24 cellular contexts compared by ENCODE assay signal in genomic region chr1:32806315-32806714, GRCh38. TPM values are rescaled to one million over a fixed set of nuclear protein-coding genes. Genes with fewer than 3 reads are reported as not detected.
DNase-seq lines count a peak whose midpoint lies in the region; ATAC-seq and TF ChIP-seq lines count a peak whose summit lies in the region.
"Had no signal": no experiment of that assay in that cellular context is flagged by ENCODE, and none has a peak within 500 bp of the region (broad histone marks: within the 10 kb centered on the region; RNA-seq: fewer than 3 reads in every experiment).

No MANE protein-coding gene starts in this region.

- H3K27ac Mint-ChIP-seq in endodermal cell, result no peak overlapping the region
- H3K27ac Mint-ChIP-seq in activated CD8-positive, alpha-beta T cell treated with anti-CD3 and anti-CD28 coated beads, Interleukin-2, amount 10 ng/mL, durations not matched to agents 7 days and 5 days, result no peak overlapping the region
- H3K27ac Mint-ChIP-seq: B cell, GM23338 had no signal

- H3K9me3 ChIP-seq in endodermal cell (ENCODE audit: control insufficient read depth, low read length) (peaks cover 54% of the 10 kb centered on the region), upper lobe of right lung (no peaks in the 10 kb centered on the region), colonic mucosa (no peaks in the 10 kb centered on the region)
- H3K9me3 ChIP-seq: SK-N-SH had no signal

- H3K27ac ChIP-seq in endodermal cell (ENCODE audit: low read depth, low read length), result no peak overlapping the region
- no peak overlapping the region for H3K27ac ChIP-seq in upper lobe of right lung
- no peak overlapping the region for H3K27ac ChIP-seq in colonic mucosa

- H3K9me3 Mint-ChIP-seq in endodermal cell, result peaks cover 33% of the 10 kb centered on the region
- H3K9me3 Mint-ChIP-seq in activated CD8-positive, alpha-beta T cell treated with anti-CD3 and anti-CD28 coated beads, Interleukin-2, amount 10 ng/mL, durations not matched to agents 7 days and 5 days (ENCODE audit: insufficient read depth), result no peaks in the 10 kb centered on the region
- H3K9me3 Mint-ChIP-seq: GM23338 had no signal

- ATAC-seq in Right ventricle myocardium inferior (peak; percentile 26), upper lobe of right lung (peak; percentile 96)
- no peak for ATAC-seq in activated CD8-positive, alpha-beta T cell treated with anti-CD3 and anti-CD28 coated beads, Interleukin-2, amount 10 ng/mL, durations not matched to agents 7 days and 5 days
- ATAC-seq: GM12878, GM23338, HCT116 had no signal

- H3K27me3 ChIP-seq in endodermal cell (ENCODE audit: control insufficient read depth, insufficient read depth, low read length, poor library complexity, severe bottlenecking) (no peaks in the 10 kb centered on the region), upper lobe of right lung (no peaks in the 10 kb centered on the region), colonic mucosa (no peaks in the 10 kb centered on the region)

- CTCF ChIA-PET in activated CD8-positive, alpha-beta T cell treated with anti-CD3 and anti-CD28 coated beads, Interleukin-2, amount 10 ng/mL, durations not matched to agents 7 days and 5 days (lab: Charles Lee), result interaction anchor here (1.7 kb wide), 1 partner anchor 94 kb away, joined by 5 read pairs; no protein-coding TSS in a partner anchor

- DNase-seq in Right ventricle myocardium inferior (ENCODE audit: missing footprints) (no peak), cardiac septum (ENCODE audit: low spot score) (no peak), NCI-H2029 (lab: John Stamatoyannopoulos, UW) (peak; percentile 55), endodermal cell (no peak), upper lobe of right lung (peak; percentile 70), colonic mucosa (no peak)
- no peak for DNase-seq in activated CD8-positive, alpha-beta T cell treated with anti-CD3 and anti-CD28 coated beads, Interleukin-2, amount 10 ng/mL, durations not matched to agents 7 days and 5 days
- DNase-seq in activated CD4-positive, CD25-positive, alpha-beta regulatory T cell (lab: John Stamatoyannopoulos, UW), result no peak
- DNase-seq: 8988T, COR-L47, DMS 273 treated with DMSO at 0.1 percent for 48 hours, EL, KG1, NCI-H1105 treated with DMSO at 0.1 percent for 48 hours, NCI-H1930, NCI-H446 treated with DMSO at 0.1 percent for 48 hours, NCI-H82, OCI-M1, SHP77 treated with DMSO at 0.1 percent for 48 hours had no signal

- intact Hi-C loops in Right ventricle myocardium inferior (cut with DNase I) (no loop called here), cardiac septum (cut with DNase I) (no loop called here), upper lobe of right lung (cut with DNase I) (no loop called here), colonic mucosa (cut with DNase I) (no loop called here)

- H3K36me3 ChIP-seq in endodermal cell (ENCODE audit: control insufficient read depth, insufficient read depth, low read length) (peaks cover 80% of the 10 kb centered on the region), upper lobe of right lung (peaks cover 76% of the 10 kb centered on the region), colonic mucosa (peaks cover 13% of the 10 kb centered on the region)

- 99 to 100% methylated on average over 3 to 5 of the region's 5 CpGs for WGBS in endodermal cell (ENCODE audit: insufficient coverage in 1 of 2, insufficient read length in 1 of 2), 2 experiments

- H3K4me1 Mint-ChIP-seq in endodermal cell, result peaks cover 14% of the 10 kb centered on the region
- H3K4me1 Mint-ChIP-seq in activated CD8-positive, alpha-beta T cell treated with anti-CD3 and anti-CD28 coated beads, Interleukin-2, amount 10 ng/mL, durations not matched to agents 7 days and 5 days (ENCODE audit: low read depth), result peaks cover 36% of the 10 kb centered on the region

- peaks cover 90% of the 10 kb centered on the region for H3K36me3 Mint-ChIP-seq in endodermal cell (ENCODE audit: low read depth)
- H3K36me3 Mint-ChIP-seq in activated CD8-positive, alpha-beta T cell treated with anti-CD3 and anti-CD28 coated beads, Interleukin-2, amount 10 ng/mL, durations not matched to agents 7 days and 5 days (ENCODE audit: low read depth), result peaks cover 81% of the 10 kb centered on the region

- POLR2A ChIA-PET in activated CD8-positive, alpha-beta T cell treated with anti-CD3 and anti-CD28 coated beads, Interleukin-2, amount 10 ng/mL, durations not matched to agents 7 days and 5 days (lab: Charles Lee), result interaction anchor here (1.2 kb wide), 1 partner anchor 10 kb away, joined by 3 read pairs; no protein-coding TSS in a partner anchor

- no peak overlapping the region for H3K9ac ChIP-seq in endodermal cell (ENCODE audit: extremely low read depth, low read length, poor library complexity, severe bottlenecking)
- H3K9ac ChIP-seq in colonic mucosa (ENCODE audit: low read depth in 2 of 2, low read length in 2 of 2), result no peak overlapping the region
- H3K9ac ChIP-seq: SK-N-SH had no signal

- H3K4me1 ChIP-seq in endodermal cell (ENCODE audit: control insufficient read depth, insufficient read depth, low read length) (no peaks in the 10 kb centered on the region), upper lobe of right lung (peaks cover 5% of the 10 kb centered on the region), colonic mucosa (no peaks in the 10 kb centered on the region)

- no peak overlapping the region for H3K4me3 Mint-ChIP-seq in endodermal cell
- H3K4me3 Mint-ChIP-seq in activated CD8-positive, alpha-beta T cell treated with anti-CD3 and anti-CD28 coated beads, Interleukin-2, amount 10 ng/mL, durations not matched to agents 7 days and 5 days, result no peak overlapping the region
- H3K4me3 Mint-ChIP-seq: B cell, GM23338 had no signal

- peak overlapping the region; percentile 1 for H3K4me3 ChIP-seq in endodermal cell (ENCODE audit: low read length)
- H3K4me3 ChIP-seq in upper lobe of right lung, result no peak overlapping the region
- H3K4me3 ChIP-seq in colonic mucosa, result no peak overlapping the region
- H3K4me3 ChIP-seq: GM12878, GM23338 had no signal

- no peaks in the 10 kb centered on the region for H3K27me3 Mint-ChIP-seq in endodermal cell (ENCODE audit: insufficient read depth)
- no peaks in the 10 kb centered on the region for H3K27me3 Mint-ChIP-seq in activated CD8-positive, alpha-beta T cell treated with anti-CD3 and anti-CD28 coated beads, Interleukin-2, amount 10 ng/mL, durations not matched to agents 7 days and 5 days (ENCODE audit: low read depth)
- H3K27me3 Mint-ChIP-seq: B cell had no signal

- no peak for TF ChIP-seq CTCF in endodermal cell (conservative IDR thresholded peaks at IDR 0.05)
- no peak for TF ChIP-seq CTCF in upper lobe of right lung (IDR thresholded peaks at IDR 0.05)
- no peak for TF ChIP-seq CTCF in colonic mucosa (IDR thresholded peaks at IDR 0.05)

RNA-seq across cellular contexts. Expression of gene YARS1, which starts 10.8 kb away (rescaled TPM):
- total RNA-seq in Right ventricle myocardium inferior, result 29.8 TPM
- total RNA-seq in cardiac septum, result 27.8 TPM
- 100 to 1,000 TPM; 141 to 154 TPM for total RNA-seq in endodermal cell
- polyA plus RNA-seq in endodermal cell (2013, experiment 1 of 2), result 120 TPM
- 113 TPM for polyA plus RNA-seq in endodermal cell (2013, experiment 2 of 2)
- total RNA-seq in upper lobe of right lung, result 111 TPM
- 100 to 1,000 TPM; 175 to 189 TPM for total RNA-seq in activated CD8-positive, alpha-beta T cell treated with anti-CD3 and anti-CD28 coated beads, Interleukin-2, amount 10 ng/mL, durations not matched to agents 7 days and 5 days
- 100 to 1,000 TPM in 1 of 2 donors, 10 to 100 TPM in 1; 60.2 to 116 TPM for total RNA-seq in colonic mucosa

RNA-seq across cellular contexts. Expression of gene S100PBP, which starts 11.1 kb away (rescaled TPM):
- total RNA-seq in Right ventricle myocardium inferior, result 11.7 TPM
- 12.5 TPM for total RNA-seq in cardiac septum
- total RNA-seq in endodermal cell, result 100 to 1,000 TPM in 1 of 2 donors, 10 to 100 TPM in 1; 91.4 to 112 TPM
- polyA plus RNA-seq in endodermal cell (2013, experiment 1 of 2), result 39.8 TPM
- 37.9 TPM for polyA plus RNA-seq in endodermal cell (2013, experiment 2 of 2)
- total RNA-seq in upper lobe of right lung, result 34.9 TPM
- 10 to 100 TPM; 78.3 to 78.9 TPM for total RNA-seq in activated CD8-positive, alpha-beta T cell treated with anti-CD3 and anti-CD28 coated beads, Interleukin-2, amount 10 ng/mL, durations not matched to agents 7 days and 5 days
- 10 to 100 TPM; 19.0 to 24.9 TPM for total RNA-seq in colonic mucosa

Comparison
In these comparisons a context has a peak if more than half of its experiments do, and no peak if none do; other contexts are left out.
1. DNase-seq: peak in NCI-H2029 (single experiment) and upper lobe of right lung (single experiment); none in Right ventricle myocardium inferior (single experiment), cardiac septum (single experiment), endodermal cell (single experiment), activated CD8-positive, alpha-beta T cell treated with anti-CD3 and anti-CD28 coated beads, Interleukin-2, amount 10 ng/mL, durations not matched to agents 7 days and 5 days (single experiment), colonic mucosa (single experiment) and activated CD4-positive, CD25-positive, alpha-beta regulatory T cell (0 of 4).